ENCODE assay signal across 17 cellular contexts in the genomic region with DNA sequence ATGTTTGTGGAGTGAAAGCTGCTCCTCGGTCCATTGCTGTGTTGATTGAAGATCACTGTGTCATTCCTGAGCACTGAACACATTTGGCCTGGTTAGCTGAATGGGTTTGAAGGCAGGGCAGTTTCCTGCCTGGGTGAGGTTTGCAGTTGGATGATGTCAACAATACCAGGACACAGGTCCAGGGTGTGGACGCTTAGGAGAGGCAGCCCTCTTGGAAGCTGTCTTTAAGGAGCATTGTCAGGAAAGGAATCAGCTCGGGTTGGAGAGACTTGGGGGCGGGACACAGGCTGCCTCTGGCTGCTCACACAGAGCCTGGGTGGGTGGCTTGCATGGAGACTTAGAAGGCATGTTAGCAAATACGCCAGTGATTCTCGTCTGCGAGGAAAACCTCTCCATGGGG.
DNase-seq lines count a peak whose midpoint lies in the region; ATAC-seq, FAIRE-seq and TF ChIP-seq lines count a peak whose summit lies in the region.
"Had no signal": no experiment of that assay in that cellular context is flagged by ENCODE, and none has a peak within 500 bp of the region (broad histone marks: within the 10 kb centered on the region; RNA-seq: fewer than 3 reads in every experiment).

No MANE protein-coding gene starts in this region.

- no peaks in the 10 kb centered on the region for H3K9me3 Mint-ChIP-seq in astrocyte (ENCODE audit: unreplicated experiment)
- H3K9me3 Mint-ChIP-seq in activated naive CD4-positive, alpha-beta T cell treated with anti-CD3 and anti-CD28 coated beads, Interleukin-2, amount 10 ng/mL, durations not matched to agents 7 days and 5 days = no peaks in the 10 kb centered on the region
- H3K9me3 Mint-ChIP-seq in stimulated activated memory B cell treated with anti-CD40 and anti-IgM and Interleukin-4, amounts not matched to agents 10 μg/mL and 1 μg/mL and 100 μg/mL, for 72 hours = no peaks in the 10 kb centered on the region

- no peak overlapping the region for H3K4me3 ChIP-seq in astrocyte (ENCODE audit: insufficient read depth, low read depth, low read length)
- H3K4me3 ChIP-seq: adrenal gland, GM12878, tibial artery had no signal

- peaks cover 36% of the 10 kb centered on the region for H3K27me3 Mint-ChIP-seq in astrocyte (ENCODE audit: low read depth, unreplicated experiment)
- peaks cover 10% of the 10 kb centered on the region for H3K27me3 Mint-ChIP-seq in activated naive CD4-positive, alpha-beta T cell treated with anti-CD3 and anti-CD28 coated beads, Interleukin-2, amount 10 ng/mL, durations not matched to agents 7 days and 5 days
- H3K27me3 Mint-ChIP-seq in stimulated activated memory B cell treated with anti-CD40 and anti-IgM and Interleukin-4, amounts not matched to agents 10 μg/mL and 1 μg/mL and 100 μg/mL, for 72 hours = no peaks in the 10 kb centered on the region

- H3K9ac ChIP-seq in astrocyte (ENCODE audit: low read length) = no peak overlapping the region

- peaks cover 34% of the 10 kb centered on the region for H4K20me1 ChIP-seq in astrocyte (ENCODE audit: insufficient read depth, low read length)

- no peak for TF ChIP-seq CTCF in astrocyte (IDR thresholded peaks at IDR 0.05; ENCODE audit: insufficient read depth, low read depth, low read length)

- no peak overlapping the region for H3K4me3 Mint-ChIP-seq in astrocyte (ENCODE audit: unreplicated experiment)
- H3K4me3 Mint-ChIP-seq in activated naive CD4-positive, alpha-beta T cell treated with anti-CD3 and anti-CD28 coated beads, Interleukin-2, amount 10 ng/mL, durations not matched to agents 7 days and 5 days = no peak overlapping the region
- no peak overlapping the region for H3K4me3 Mint-ChIP-seq in stimulated activated memory B cell treated with anti-CD40 and anti-IgM and Interleukin-4, amounts not matched to agents 10 μg/mL and 1 μg/mL and 100 μg/mL, for 72 hours

- peaks cover 7% of the 10 kb centered on the region for H3K4me1 ChIP-seq in astrocyte (ENCODE audit: insufficient read depth, low read length)
- H3K4me1 ChIP-seq: adrenal gland, tibial artery had no signal

- ATAC-seq in Right ventricle myocardium superior (ENCODE audit: poor library complexity) = peak; percentile 32
- no peak for ATAC-seq in sciatic nerve
- ATAC-seq in stimulated activated memory B cell treated with anti-CD40 and anti-IgM and Interleukin-4, amounts not matched to agents 10 μg/mL and 1 μg/mL and 100 μg/mL, for 72 hours = no peak
- ATAC-seq: GM12878 had no signal

- H3K9me3 ChIP-seq in astrocyte (ENCODE audit: insufficient read depth, low read depth, low read length) = no peaks in the 10 kb centered on the region
- H3K9me3 ChIP-seq: adrenal gland, tibial artery had no signal

- no peak overlapping the region for H3K4me2 ChIP-seq in astrocyte (ENCODE audit: low read length)

- H2AFZ ChIP-seq in astrocyte (ENCODE audit: low read depth, low read length) = no peak overlapping the region

- no peak for FAIRE-seq in astrocyte (lab: Jason Lieb, UNC)
- FAIRE-seq: GM12878 had no signal

- H3K79me2 ChIP-seq in astrocyte (ENCODE audit: insufficient read depth, low read length) = no peaks in the 10 kb centered on the region

- peaks cover 6% of the 10 kb centered on the region for H3K36me3 Mint-ChIP-seq in astrocyte (ENCODE audit: low read depth, unreplicated experiment)
- H3K36me3 Mint-ChIP-seq in activated naive CD4-positive, alpha-beta T cell treated with anti-CD3 and anti-CD28 coated beads, Interleukin-2, amount 10 ng/mL, durations not matched to agents 7 days and 5 days = no peaks in the 10 kb centered on the region
- H3K36me3 Mint-ChIP-seq in stimulated activated memory B cell treated with anti-CD40 and anti-IgM and Interleukin-4, amounts not matched to agents 10 μg/mL and 1 μg/mL and 100 μg/mL, for 72 hours = no peaks in the 10 kb centered on the region

- peaks cover 15% of the 10 kb centered on the region for H3K4me1 Mint-ChIP-seq in astrocyte (ENCODE audit: low read depth, unreplicated experiment)
- H3K4me1 Mint-ChIP-seq in activated naive CD4-positive, alpha-beta T cell treated with anti-CD3 and anti-CD28 coated beads, Interleukin-2, amount 10 ng/mL, durations not matched to agents 7 days and 5 days = no peaks in the 10 kb centered on the region
- no peaks in the 10 kb centered on the region for H3K4me1 Mint-ChIP-seq in stimulated activated memory B cell treated with anti-CD40 and anti-IgM and Interleukin-4, amounts not matched to agents 10 μg/mL and 1 μg/mL and 100 μg/mL, for 72 hours

- intact Hi-C loops in Right ventricle myocardium superior (cut with DNase I) (no loop called here), sciatic nerve (cut with DNase I) (no loop called here)

- H3K36me3 ChIP-seq in astrocyte (ENCODE audit: insufficient read depth, low read length) = no peaks in the 10 kb centered on the region
- H3K36me3 ChIP-seq: WERI-Rb-1 had no signal

- H3K27me3 ChIP-seq in astrocyte (ENCODE audit: insufficient read depth, low read length) = no peaks in the 10 kb centered on the region
- H3K27me3 ChIP-seq: adrenal gland, tibial artery had no signal

- no peak overlapping the region for H3K27ac ChIP-seq in astrocyte (ENCODE audit: low read depth, low read length)
- H3K27ac ChIP-seq: adrenal gland, C4-2B, tibial artery, WERI-Rb-1 had no signal

- H3K27ac Mint-ChIP-seq in astrocyte (ENCODE audit: unreplicated experiment) = no peak overlapping the region
- no peak overlapping the region for H3K27ac Mint-ChIP-seq in activated naive CD4-positive, alpha-beta T cell treated with anti-CD3 and anti-CD28 coated beads, Interleukin-2, amount 10 ng/mL, durations not matched to agents 7 days and 5 days
- H3K27ac Mint-ChIP-seq in stimulated activated memory B cell treated with anti-CD40 and anti-IgM and Interleukin-4, amounts not matched to agents 10 μg/mL and 1 μg/mL and 100 μg/mL, for 72 hours = no peak overlapping the region

- DNase-seq in ELR (ENCODE audit: low read depth) (peak; percentile 30), astrocyte (ENCODE audit: low read depth) (peak; percentile 23), Right ventricle myocardium superior (no peak), sciatic nerve (ENCODE audit: low spot score) (peak; percentile 36), HK-2 (ENCODE audit: unreplicated experiment) (no peak), 8988T (no peak)
- DNase-seq in activated naive CD4-positive, alpha-beta T cell treated with anti-CD3 and anti-CD28 coated beads, Interleukin-2, amount 10 ng/mL, durations not matched to agents 7 days and 5 days = no peak
- DNase-seq: cortex of kidney, DMS79, midbrain, NCI-H2107, WERI-Rb-1 had no signal

- CTCF ChIA-PET in activated naive CD4-positive, alpha-beta T cell treated with anti-CD3 and anti-CD28 coated beads, Interleukin-2, amount 10 ng/mL, durations not matched to agents 7 days and 5 days (lab: Charles Lee) = no interaction called here

Comparison
In these comparisons a context has a peak if more than half of its experiments do, and no peak if none do; other contexts are left out.
1. DNase-seq: peak in ELR (single experiment), astrocyte (single experiment) and sciatic nerve (single experiment); none in Right ventricle myocardium superior (single experiment), HK-2 (single experiment), activated naive CD4-positive, alpha-beta T cell treated with anti-CD3 and anti-CD28 coated beads, Interleukin-2, amount 10 ng/mL, durations not matched to agents 7 days and 5 days (single experiment) and 8988T (single experiment).